Comparison of ENCODE assay signal across 1 cellular context in genomic region chr5:103119067-103119764, GRCh38.
A peak's percentile ranks its signal among the peaks of the same experiment; 100 is the strongest.
TF ChIP-seq lines count a peak whose summit lies in the region.

No MANE protein-coding gene starts in this region.

TF ChIP-seq in HepG2, 621 proteins besides CTCF, POLR2A, EP300 and RAD21 (continues in another document):
- TF ChIP-seq IKZF4 (CRISPR knock-in tag; IDR thresholded peaks at IDR 0.05; ENCODE audit: borderline replicate concordance, low read depth, not compliant biosample characterization) (no peak), YEATS4 (CRISPR knock-in tag; IDR thresholded peaks at IDR 0.05; ENCODE audit: borderline replicate concordance) (no peak), MAZ (IDR thresholded peaks at IDR 0.05; ENCODE audit: borderline replicate concordance, low read depth, low read length) (no peak), MAZ (CRISPR knock-in tag; IDR thresholded peaks at IDR 0.05; ENCODE audit: low read depth) (no peak), MBD4 (IDR thresholded peaks at IDR 0.05; ENCODE audit: borderline replicate concordance, low read length) (peak; percentile 41; the same call in 1 of the 2 replicates), MED13 (CRISPR knock-in tag; IDR thresholded peaks at IDR 0.05) (no peak), NFYB (CRISPR knock-in tag; IDR thresholded peaks at IDR 0.05) (no peak), ZNF501 (CRISPR knock-in tag; IDR thresholded peaks at IDR 0.05) (no peak), GATAD1 (CRISPR knock-in tag; IDR thresholded peaks at IDR 0.05) (no peak), ZNF225 (CRISPR knock-in tag; IDR thresholded peaks at IDR 0.05) (no peak), ZNF264 (CRISPR knock-in tag; IDR thresholded peaks at IDR 0.05) (no peak), ZNF318 (CRISPR knock-in tag; IDR thresholded peaks at IDR 0.05) (no peak), ELF1 (CRISPR knock-in tag; IDR thresholded peaks at IDR 0.05) (no peak), RFX3 (CRISPR knock-in tag; IDR thresholded peaks at IDR 0.05) (no peak), PHB2 (IDR thresholded peaks at IDR 0.05; ENCODE audit: partially characterized antibody) (no peak), SRF (IDR thresholded peaks at IDR 0.05; ENCODE audit: low read depth, low read length) (no peak), JUND (CRISPR knock-in tag; IDR thresholded peaks at IDR 0.05) (no peak), SIN3B (IDR thresholded peaks at IDR 0.05; ENCODE audit: low read length) (no peak), NCOR1 (IDR thresholded peaks at IDR 0.05; ENCODE audit: borderline replicate concordance, low read length) (peak; percentile 6; the same call in 1 of the 2 replicates), NR2F1 (CRISPR knock-in tag; IDR thresholded peaks at IDR 0.05) (0 out of 4 replicates have a peak, but pooled peaks of 1 of the 2 experiments have one; percentile 24), HNF4A (CRISPR knock-in tag; IDR thresholded peaks at IDR 0.05) (no peak), U2AF2 (IDR thresholded peaks at IDR 0.05; ENCODE audit: low read depth, low read length) (no peak), ZNF678 (CRISPR knock-in tag; IDR thresholded peaks at IDR 0.05) (0 out of 2 replicates have a peak, but pooled peaks have one; percentile 3), ZFP90 (CRISPR knock-in tag; IDR thresholded peaks at IDR 0.05; ENCODE audit: borderline replicate concordance) (no peak), SP4 (CRISPR knock-in tag; IDR thresholded peaks at IDR 0.05) (no peak)
- TF ChIP-seq, protein P1, sequence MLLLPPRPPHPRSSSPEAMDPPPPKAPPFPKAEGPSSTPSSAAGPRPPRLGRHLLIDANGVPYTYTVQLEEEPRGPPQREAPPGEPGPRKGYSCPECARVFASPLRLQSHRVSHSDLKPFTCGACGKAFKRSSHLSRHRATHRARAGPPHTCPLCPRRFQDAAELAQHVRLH (CRISPR knock-in tag; IDR thresholded peaks at IDR 0.05; ENCODE audit: borderline replicate concordance, low read depth), result no peak
- TF ChIP-seq, protein P2, sequence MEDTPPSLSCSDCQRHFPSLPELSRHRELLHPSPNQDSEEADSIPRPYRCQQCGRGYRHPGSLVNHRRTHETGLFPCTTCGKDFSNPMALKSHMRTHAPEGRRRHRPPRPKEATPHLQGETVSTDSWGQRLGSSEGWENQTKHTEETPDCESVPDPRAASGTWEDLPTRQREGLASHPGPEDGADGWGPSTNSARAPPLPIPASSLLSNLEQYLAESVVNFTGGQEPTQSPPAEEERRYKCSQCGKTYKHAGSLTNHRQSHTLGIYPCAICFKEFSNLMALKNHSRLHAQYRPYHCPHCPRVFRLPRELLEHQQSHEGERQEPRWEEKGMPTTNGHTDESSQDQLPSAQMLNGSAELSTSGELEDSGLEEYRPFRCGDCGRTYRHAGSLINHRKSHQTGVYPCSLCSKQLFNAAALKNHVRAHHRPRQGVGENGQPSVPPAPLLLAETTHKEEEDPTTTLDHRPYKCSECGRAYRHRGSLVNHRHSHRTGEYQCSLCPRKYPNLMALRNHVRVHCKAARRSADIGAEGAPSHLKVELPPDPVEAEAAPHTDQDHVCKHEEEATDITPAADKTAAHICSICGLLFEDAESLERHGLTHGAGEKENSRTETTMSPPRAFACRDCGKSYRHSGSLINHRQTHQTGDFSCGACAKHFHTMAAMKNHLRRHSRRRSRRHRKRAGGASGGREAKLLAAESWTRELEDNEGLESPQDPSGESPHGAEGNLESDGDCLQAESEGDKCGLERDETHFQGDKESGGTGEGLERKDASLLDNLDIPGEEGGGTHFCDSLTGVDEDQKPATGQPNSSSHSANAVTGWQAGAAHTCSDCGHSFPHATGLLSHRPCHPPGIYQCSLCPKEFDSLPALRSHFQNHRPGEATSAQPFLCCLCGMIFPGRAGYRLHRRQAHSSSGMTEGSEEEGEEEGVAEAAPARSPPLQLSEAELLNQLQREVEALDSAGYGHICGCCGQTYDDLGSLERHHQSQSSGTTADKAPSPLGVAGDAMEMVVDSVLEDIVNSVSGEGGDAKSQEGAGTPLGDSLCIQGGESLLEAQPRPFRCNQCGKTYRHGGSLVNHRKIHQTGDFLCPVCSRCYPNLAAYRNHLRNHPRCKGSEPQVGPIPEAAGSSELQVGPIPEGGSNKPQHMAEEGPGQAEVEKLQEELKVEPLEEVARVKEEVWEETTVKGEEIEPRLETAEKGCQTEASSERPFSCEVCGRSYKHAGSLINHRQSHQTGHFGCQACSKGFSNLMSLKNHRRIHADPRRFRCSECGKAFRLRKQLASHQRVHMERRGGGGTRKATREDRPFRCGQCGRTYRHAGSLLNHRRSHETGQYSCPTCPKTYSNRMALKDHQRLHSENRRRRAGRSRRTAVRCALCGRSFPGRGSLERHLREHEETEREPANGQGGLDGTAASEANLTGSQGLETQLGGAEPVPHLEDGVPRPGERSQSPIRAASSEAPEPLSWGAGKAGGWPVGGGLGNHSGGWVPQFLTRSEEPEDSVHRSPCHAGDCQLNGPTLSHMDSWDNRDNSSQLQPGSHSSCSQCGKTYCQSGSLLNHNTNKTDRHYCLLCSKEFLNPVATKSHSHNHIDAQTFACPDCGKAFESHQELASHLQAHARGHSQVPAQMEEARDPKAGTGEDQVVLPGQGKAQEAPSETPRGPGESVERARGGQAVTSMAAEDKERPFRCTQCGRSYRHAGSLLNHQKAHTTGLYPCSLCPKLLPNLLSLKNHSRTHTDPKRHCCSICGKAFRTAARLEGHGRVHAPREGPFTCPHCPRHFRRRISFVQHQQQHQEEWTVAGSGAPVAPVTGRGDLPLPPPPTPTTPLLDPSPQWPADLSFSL (CRISPR knock-in tag; IDR thresholded peaks at IDR 0.05), result no peak
- TF ChIP-seq, protein P3, sequence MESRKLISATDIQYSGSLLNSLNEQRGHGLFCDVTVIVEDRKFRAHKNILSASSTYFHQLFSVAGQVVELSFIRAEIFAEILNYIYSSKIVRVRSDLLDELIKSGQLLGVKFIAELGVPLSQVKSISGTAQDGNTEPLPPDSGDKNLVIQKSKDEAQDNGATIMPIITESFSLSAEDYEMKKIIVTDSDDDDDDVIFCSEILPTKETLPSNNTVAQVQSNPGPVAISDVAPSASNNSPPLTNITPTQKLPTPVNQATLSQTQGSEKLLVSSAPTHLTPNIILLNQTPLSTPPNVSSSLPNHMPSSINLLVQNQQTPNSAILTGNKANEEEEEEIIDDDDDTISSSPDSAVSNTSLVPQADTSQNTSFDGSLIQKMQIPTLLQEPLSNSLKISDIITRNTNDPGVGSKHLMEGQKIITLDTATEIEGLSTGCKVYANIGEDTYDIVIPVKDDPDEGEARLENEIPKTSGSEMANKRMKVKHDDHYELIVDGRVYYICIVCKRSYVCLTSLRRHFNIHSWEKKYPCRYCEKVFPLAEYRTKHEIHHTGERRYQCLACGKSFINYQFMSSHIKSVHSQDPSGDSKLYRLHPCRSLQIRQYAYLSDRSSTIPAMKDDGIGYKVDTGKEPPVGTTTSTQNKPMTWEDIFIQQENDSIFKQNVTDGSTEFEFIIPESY (CRISPR knock-in tag; IDR thresholded peaks at IDR 0.05), result no peak
- TF ChIP-seq, protein P4, sequence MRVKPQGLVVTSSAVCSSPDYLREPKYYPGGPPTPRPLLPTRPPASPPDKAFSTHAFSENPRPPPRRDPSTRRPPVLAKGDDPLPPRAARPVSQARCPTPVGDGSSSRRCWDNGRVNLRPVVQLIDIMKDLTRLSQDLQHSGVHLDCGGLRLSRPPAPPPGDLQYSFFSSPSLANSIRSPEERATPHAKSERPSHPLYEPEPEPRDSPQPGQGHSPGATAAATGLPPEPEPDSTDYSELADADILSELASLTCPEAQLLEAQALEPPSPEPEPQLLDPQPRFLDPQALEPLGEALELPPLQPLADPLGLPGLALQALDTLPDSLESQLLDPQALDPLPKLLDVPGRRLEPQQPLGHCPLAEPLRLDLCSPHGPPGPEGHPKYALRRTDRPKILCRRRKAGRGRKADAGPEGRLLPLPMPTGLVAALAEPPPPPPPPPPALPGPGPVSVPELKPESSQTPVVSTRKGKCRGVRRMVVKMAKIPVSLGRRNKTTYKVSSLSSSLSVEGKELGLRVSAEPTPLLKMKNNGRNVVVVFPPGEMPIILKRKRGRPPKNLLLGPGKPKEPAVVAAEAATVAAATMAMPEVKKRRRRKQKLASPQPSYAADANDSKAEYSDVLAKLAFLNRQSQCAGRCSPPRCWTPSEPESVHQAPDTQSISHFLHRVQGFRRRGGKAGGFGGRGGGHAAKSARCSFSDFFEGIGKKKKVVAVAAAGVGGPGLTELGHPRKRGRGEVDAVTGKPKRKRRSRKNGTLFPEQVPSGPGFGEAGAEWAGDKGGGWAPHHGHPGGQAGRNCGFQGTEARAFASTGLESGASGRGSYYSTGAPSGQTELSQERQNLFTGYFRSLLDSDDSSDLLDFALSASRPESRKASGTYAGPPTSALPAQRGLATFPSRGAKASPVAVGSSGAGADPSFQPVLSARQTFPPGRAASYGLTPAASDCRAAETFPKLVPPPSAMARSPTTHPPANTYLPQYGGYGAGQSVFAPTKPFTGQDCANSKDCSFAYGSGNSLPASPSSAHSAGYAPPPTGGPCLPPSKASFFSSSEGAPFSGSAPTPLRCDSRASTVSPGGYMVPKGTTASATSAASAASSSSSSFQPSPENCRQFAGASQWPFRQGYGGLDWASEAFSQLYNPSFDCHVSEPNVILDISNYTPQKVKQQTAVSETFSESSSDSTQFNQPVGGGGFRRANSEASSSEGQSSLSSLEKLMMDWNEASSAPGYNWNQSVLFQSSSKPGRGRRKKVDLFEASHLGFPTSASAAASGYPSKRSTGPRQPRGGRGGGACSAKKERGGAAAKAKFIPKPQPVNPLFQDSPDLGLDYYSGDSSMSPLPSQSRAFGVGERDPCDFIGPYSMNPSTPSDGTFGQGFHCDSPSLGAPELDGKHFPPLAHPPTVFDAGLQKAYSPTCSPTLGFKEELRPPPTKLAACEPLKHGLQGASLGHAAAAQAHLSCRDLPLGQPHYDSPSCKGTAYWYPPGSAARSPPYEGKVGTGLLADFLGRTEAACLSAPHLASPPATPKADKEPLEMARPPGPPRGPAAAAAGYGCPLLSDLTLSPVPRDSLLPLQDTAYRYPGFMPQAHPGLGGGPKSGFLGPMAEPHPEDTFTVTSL (CRISPR knock-in tag; IDR thresholded peaks at IDR 0.05; ENCODE audit: borderline replicate concordance), result peak; percentile 33; the same call in 1 of the 2 replicates
- TF ChIP-seq, protein P5, sequence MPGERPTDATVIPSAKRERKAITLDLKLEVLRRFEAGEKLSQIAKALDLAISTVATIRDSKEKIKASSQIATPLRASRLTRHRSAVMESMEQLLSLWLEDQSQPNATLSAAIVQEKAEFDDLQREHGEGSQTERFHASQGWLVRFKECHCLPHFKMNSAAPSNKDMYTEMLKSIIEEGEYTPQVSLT (CRISPR knock-in tag; IDR thresholded peaks at IDR 0.05; ENCODE audit: borderline replicate concordance, low read depth), result no peak
- TF ChIP-seq, protein P6, sequence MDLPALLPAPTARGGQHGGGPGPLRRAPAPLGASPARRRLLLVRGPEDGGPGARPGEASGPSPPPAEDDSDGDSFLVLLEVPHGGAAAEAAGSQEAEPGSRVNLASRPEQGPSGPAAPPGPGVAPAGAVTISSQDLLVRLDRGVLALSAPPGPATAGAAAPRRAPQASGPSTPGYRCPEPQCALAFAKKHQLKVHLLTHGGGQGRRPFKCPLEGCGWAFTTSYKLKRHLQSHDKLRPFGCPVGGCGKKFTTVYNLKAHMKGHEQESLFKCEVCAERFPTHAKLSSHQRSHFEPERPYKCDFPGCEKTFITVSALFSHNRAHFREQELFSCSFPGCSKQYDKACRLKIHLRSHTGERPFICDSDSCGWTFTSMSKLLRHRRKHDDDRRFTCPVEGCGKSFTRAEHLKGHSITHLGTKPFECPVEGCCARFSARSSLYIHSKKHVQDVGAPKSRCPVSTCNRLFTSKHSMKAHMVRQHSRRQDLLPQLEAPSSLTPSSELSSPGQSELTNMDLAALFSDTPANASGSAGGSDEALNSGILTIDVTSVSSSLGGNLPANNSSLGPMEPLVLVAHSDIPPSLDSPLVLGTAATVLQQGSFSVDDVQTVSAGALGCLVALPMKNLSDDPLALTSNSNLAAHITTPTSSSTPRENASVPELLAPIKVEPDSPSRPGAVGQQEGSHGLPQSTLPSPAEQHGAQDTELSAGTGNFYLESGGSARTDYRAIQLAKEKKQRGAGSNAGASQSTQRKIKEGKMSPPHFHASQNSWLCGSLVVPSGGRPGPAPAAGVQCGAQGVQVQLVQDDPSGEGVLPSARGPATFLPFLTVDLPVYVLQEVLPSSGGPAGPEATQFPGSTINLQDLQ (CRISPR knock-in tag; IDR thresholded peaks at IDR 0.05), result no peak
